1 cellular context compared by ENCODE assay signal in the genomic region with DNA sequence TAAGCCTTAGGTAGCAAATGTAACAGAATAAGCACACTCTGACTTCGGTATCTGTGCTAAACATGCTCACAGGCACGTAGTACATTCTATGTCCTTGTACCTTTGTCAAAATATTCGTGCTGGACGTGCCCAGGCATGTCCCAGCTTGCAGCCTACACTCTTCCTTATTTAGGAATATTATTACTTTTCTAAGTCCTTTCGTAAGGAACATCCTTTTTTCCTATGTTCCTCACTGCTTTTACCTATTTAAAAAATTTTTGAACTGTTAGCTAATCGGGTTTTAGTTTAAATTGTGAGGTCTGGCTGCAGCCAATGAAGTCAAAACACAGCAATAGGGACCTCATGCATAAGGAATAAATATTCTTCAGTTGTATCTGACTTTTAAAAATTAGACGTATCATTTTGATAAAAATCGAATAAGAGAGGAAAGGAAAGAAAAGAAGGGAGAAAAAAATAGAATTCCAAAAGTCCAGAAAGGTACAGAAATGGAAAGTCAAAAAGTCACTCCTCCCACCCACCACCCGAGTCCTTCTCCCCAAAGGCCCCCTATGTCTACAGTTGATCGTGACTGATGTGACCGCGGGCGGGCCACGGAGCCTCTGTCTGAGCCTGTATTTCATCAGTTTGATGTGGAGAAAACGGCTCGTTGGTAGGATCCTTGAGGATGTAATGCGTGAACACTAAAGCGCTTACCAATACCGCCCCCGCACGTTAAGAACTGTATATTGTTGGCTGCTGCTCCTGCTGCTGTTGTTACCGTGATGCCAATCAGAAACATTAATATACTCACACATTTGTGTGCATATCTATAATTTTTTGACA.
TF ChIP-seq lines count a peak whose summit lies in the region.

No MANE protein-coding gene starts in this region.

TF ChIP-seq in K562, 482 proteins besides CTCF, POLR2A, EP300 and RAD21 (continued from another document and continues in another):
- no peak for TF ChIP-seq MECOM (CRISPR knock-in tag; IDR thresholded peaks at IDR 0.05)
- 0 out of 2 replicates have a peak, but pooled peaks have one; percentile 7 for TF ChIP-seq PHF8 (IDR thresholded peaks at IDR 0.05; ENCODE audit: borderline replicate concordance, low read length)
- peak; percentile 25; the same call in 1 of the 2 replicates for TF ChIP-seq ATF3 (IDR thresholded peaks at IDR 0.05)
- no peak for TF ChIP-seq ATF3 (CRISPR knock-in tag; conservative IDR thresholded peaks at IDR 0.05)
- 0 out of 2 replicates have a peak, but pooled peaks have one; percentile 18 for TF ChIP-seq CBFA2T3 (IDR thresholded peaks at IDR 0.05)
- TF ChIP-seq, protein P1, sequence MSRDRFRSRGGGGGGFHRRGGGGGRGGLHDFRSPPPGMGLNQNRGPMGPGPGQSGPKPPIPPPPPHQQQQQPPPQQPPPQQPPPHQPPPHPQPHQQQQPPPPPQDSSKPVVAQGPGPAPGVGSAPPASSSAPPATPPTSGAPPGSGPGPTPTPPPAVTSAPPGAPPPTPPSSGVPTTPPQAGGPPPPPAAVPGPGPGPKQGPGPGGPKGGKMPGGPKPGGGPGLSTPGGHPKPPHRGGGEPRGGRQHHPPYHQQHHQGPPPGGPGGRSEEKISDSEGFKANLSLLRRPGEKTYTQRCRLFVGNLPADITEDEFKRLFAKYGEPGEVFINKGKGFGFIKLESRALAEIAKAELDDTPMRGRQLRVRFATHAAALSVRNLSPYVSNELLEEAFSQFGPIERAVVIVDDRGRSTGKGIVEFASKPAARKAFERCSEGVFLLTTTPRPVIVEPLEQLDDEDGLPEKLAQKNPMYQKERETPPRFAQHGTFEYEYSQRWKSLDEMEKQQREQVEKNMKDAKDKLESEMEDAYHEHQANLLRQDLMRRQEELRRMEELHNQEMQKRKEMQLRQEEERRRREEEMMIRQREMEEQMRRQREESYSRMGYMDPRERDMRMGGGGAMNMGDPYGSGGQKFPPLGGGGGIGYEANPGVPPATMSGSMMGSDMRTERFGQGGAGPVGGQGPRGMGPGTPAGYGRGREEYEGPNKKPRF (IDR thresholded peaks at IDR 0.05; ENCODE audit: low read depth, low read length): no peak
- peak in 1 of 2 experiments; percentile 10; a peak in 1 of 4 replicates for TF ChIP-seq TBL1XR1 (IDR thresholded peaks at IDR 0.05; ENCODE audit: low read length in 2 of 2)
- TF ChIP-seq, protein P2, sequence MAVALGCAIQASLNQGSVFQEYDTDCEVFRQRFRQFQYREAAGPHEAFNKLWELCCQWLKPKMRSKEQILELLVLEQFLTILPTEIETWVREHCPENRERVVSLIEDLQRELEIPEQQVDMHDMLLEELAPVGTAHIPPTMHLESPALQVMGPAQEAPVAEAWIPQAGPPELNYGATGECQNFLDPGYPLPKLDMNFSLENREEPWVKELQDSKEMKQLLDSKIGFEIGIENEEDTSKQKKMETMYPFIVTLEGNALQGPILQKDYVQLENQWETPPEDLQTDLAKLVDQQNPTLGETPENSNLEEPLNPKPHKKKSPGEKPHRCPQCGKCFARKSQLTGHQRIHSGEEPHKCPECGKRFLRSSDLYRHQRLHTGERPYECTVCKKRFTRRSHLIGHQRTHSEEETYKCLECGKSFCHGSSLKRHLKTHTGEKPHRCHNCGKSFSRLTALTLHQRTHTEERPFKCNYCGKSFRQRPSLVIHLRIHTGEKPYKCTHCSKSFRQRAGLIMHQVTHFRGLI (CRISPR knock-in tag; IDR thresholded peaks at IDR 0.05): no peak
- peak; percentile 56 for TF ChIP-seq RBM25 (IDR thresholded peaks at IDR 0.05; ENCODE audit: low read depth, low read length, severe bottlenecking)
- no peak for TF ChIP-seq ZBTB8A (IDR thresholded peaks at IDR 0.05; ENCODE audit: partially characterized antibody)
- TF ChIP-seq POU5F1 (IDR thresholded peaks at IDR 0.05; ENCODE audit: borderline replicate concordance, low read depth, low read length, partially characterized antibody): no peak
- peak; percentile 80 for TF ChIP-seq ZNF24 (IDR thresholded peaks at IDR 0.05)
- TF ChIP-seq ETV6 (IDR thresholded peaks at IDR 0.05; ENCODE audit: borderline replicate concordance in 1 of 2, low read depth in 2 of 2, low read length in 1 of 2): 0 out of 4 replicates have a peak, but pooled peaks of 1 of the 2 experiments have one; percentile 17
- no peak for TF ChIP-seq ETV6 (CRISPR knock-in tag; IDR thresholded peaks at IDR 0.05; ENCODE audit: borderline replicate concordance)
- no peak for TF ChIP-seq LEF1 (IDR thresholded peaks at IDR 0.05)
- peak; percentile 81; the same call in 1 of the 2 replicates for TF ChIP-seq ARID3A (IDR thresholded peaks at IDR 0.05; ENCODE audit: borderline replicate concordance, low read depth, low read length)
- no peak for TF ChIP-seq CTCFL (IDR thresholded peaks at IDR 0.05; ENCODE audit: borderline replicate concordance, insufficient read depth, low read depth, low read length, poor library complexity, severe bottlenecking)
- TF ChIP-seq ZNF785 (CRISPR knock-in tag; IDR thresholded peaks at IDR 0.05): no peak
- no peak for TF ChIP-seq ZNF354B (CRISPR knock-in tag; IDR thresholded peaks at IDR 0.05)
- TF ChIP-seq MEIS2 (IDR thresholded peaks at IDR 0.05; ENCODE audit: partially characterized antibody): peak; percentile 68
- TF ChIP-seq ARID1B (IDR thresholded peaks at IDR 0.05): 0 out of 2 replicates have a peak, but pooled peaks have one; percentile 23
- no peak for TF ChIP-seq HMGXB4 (CRISPR knock-in tag; IDR thresholded peaks at IDR 0.05)
- TF ChIP-seq GATA2 (CRISPR knock-in tag; IDR thresholded peaks at IDR 0.05): 0 out of 2 replicates have a peak, but pooled peaks have one; percentile 38
- TF ChIP-seq SMARCA4 (IDR thresholded peaks at IDR 0.05): peak; percentile 50; the same call in 1 of the 2 replicates
- no peak for TF ChIP-seq ARID3B (CRISPR knock-in tag; IDR thresholded peaks at IDR 0.05; ENCODE audit: borderline replicate concordance)
- no peak for TF ChIP-seq PHB (CRISPR knock-in tag; IDR thresholded peaks at IDR 0.05)
- TF ChIP-seq MLX (CRISPR knock-in tag; conservative IDR thresholded peaks at IDR 0.05): no peak
- peak; percentile 59 for TF ChIP-seq ZNF3 (CRISPR knock-in tag; IDR thresholded peaks at IDR 0.05)
- TF ChIP-seq, protein P3, sequence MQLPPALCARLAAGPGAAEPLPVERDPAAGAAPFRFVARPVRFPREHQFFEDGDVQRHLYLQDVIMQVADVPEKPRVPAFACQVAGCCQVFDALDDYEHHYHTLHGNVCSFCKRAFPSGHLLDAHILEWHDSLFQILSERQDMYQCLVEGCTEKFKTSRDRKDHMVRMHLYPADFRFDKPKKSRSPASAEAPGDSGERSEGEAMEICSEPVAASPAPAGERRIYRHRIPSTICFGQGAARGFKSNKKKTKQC (CRISPR knock-in tag; IDR thresholded peaks at IDR 0.05): no peak
- no peak for TF ChIP-seq EZH2 (IDR thresholded peaks at IDR 0.05; ENCODE audit: borderline replicate concordance, low read depth, low read length)
- no peak for TF ChIP-seq SIRT6 (IDR thresholded peaks at IDR 0.05; ENCODE audit: low read depth, low read length)
- peak; percentile 49 for TF ChIP-seq RBFOX2 (IDR thresholded peaks at IDR 0.05; ENCODE audit: low read depth, low read length)
- peak; percentile 32; the same call in 1 of the 2 replicates for TF ChIP-seq CREM (IDR thresholded peaks at IDR 0.05; ENCODE audit: low read depth)
- 0 out of 2 replicates have a peak, but pooled peaks have one; percentile 2 for TF ChIP-seq ZNF41 (CRISPR knock-in tag; conservative IDR thresholded peaks at IDR 0.05)
- TF ChIP-seq, protein P4, sequence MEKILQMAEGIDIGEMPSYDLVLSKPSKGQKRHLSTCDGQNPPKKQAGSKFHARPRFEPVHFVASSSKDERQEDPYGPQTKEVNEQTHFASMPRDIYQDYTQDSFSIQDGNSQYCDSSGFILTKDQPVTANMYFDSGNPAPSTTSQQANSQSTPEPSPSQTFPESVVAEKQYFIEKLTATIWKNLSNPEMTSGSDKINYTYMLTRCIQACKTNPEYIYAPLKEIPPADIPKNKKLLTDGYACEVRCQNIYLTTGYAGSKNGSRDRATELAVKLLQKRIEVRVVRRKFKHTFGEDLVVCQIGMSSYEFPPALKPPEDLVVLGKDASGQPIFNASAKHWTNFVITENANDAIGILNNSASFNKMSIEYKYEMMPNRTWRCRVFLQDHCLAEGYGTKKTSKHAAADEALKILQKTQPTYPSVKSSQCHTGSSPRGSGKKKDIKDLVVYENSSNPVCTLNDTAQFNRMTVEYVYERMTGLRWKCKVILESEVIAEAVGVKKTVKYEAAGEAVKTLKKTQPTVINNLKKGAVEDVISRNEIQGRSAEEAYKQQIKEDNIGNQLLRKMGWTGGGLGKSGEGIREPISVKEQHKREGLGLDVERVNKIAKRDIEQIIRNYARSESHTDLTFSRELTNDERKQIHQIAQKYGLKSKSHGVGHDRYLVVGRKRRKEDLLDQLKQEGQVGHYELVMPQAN (IDR thresholded peaks at IDR 0.05; ENCODE audit: borderline replicate concordance): no peak
- TF ChIP-seq, protein P5, sequence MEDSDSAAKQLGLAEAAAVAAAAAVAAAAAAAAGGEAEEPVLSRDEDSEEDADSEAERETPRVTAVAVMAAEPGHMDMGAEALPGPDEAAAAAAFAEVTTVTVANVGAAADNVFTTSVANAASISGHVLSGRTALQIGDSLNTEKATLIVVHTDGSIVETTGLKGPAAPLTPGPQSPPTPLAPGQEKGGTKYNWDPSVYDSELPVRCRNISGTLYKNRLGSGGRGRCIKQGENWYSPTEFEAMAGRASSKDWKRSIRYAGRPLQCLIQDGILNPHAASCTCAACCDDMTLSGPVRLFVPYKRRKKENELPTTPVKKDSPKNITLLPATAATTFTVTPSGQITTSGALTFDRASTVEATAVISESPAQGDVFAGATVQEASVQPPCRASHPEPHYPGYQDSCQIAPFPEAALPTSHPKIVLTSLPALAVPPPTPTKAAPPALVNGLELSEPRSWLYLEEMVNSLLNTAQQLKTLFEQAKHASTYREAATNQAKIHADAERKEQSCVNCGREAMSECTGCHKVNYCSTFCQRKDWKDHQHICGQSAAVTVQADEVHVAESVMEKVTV (CRISPR knock-in tag; IDR thresholded peaks at IDR 0.05): peak; percentile 39; the same call in 1 of the 2 replicates
- peak; percentile 30; the same call in 1 of the 2 replicates for TF ChIP-seq JUND (IDR thresholded peaks at IDR 0.05; ENCODE audit: borderline replicate concordance, low read depth, low read length)
- no peak; the same call in 2 of the 3 replicates for TF ChIP-seq JUND (tag; IDR thresholded peaks at IDR 0.05; ENCODE audit: borderline replicate concordance, low read depth, low read length)
